11 cellular contexts compared by ENCODE assay signal in the genomic region with DNA sequence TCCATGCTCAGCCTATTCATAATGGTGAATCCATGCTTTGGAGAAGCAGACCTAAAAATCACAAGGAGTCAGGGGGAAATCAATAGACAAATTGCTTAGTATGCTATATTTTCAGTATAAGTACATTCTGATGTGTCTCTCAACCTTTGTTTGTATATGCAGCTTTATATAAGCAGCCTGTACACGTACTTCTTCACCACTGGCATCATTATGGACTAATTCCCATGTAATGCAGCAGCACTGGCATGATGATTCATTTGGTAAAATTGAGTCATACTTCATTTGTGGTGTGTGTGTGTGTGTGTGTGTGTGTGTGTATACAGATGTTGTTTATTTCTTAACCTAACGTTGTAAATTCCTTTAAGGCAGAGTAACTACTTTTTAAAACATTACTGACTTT. TPM values are rescaled to one million over a fixed set of nuclear protein-coding genes. Genes with fewer than 3 reads are reported as not detected.
A peak's percentile ranks its signal among the peaks of the same experiment; 100 is the strongest.
DNase-seq lines count a peak whose midpoint lies in the region; ATAC-seq, FAIRE-seq and TF ChIP-seq lines count a peak whose summit lies in the region.
"Had no signal": no experiment of that assay in that cellular context is flagged by ENCODE, and none has a peak within 500 bp of the region (broad histone marks: within the 10 kb centered on the region; RNA-seq: fewer than 3 reads in every experiment).

No MANE protein-coding gene starts in this region.

- H3K36me3 ChIP-seq in GM23248 (ENCODE audit: low read depth): peaks cover 32% of the 10 kb centered on the region
- H3K36me3 ChIP-seq in esophagus muscularis mucosa: peaks cover 11 to 67% (median 27%) of the 10 kb centered on the region in 4 donors
- peaks cover 1 to 96% of the 10 kb centered on the region in 2 donors for H3K36me3 ChIP-seq in neuronal stem cell (replicated peaks in 1 of 2; ENCODE audit: control insufficient read depth in 2 of 2, insufficient read depth in 2 of 2, low read length in 2 of 2)

- H3K56ac ChIP-seq in H9 (ENCODE audit: insufficient read length, low read depth, low read length): no peak overlapping the region

- H2AFZ ChIP-seq in GM23248: no peak overlapping the region
- H2AFZ ChIP-seq in neuronal stem cell (ENCODE audit: low read length): no peak overlapping the region
- H2AFZ ChIP-seq in H9 (ENCODE audit: low read length): no peak overlapping the region

- no peak for TF ChIP-seq EP300 in esophagus muscularis mucosa (IDR thresholded peaks at IDR 0.05)

- in situ Hi-C loops in GM23248 (cut with MboI): no loop called here

- H3K9me3 ChIP-seq in GM23248 (ENCODE audit: low read depth) (no peaks in the 10 kb centered on the region), esophagus muscularis mucosa (no peaks in the 10 kb centered on the region), neuronal stem cell (replicated peaks in 1 of 2; ENCODE audit: control insufficient read depth in 2 of 2, insufficient read depth in 1 of 2, low read depth in 1 of 2, low read length in 2 of 2) (peaks cover 0 to 5% of the 10 kb centered on the region in 2 donors), H9 (ENCODE audit: control insufficient read depth, low read depth, low read length) (no peaks in the 10 kb centered on the region)

- H3K79me2 ChIP-seq in GM23248 (ENCODE audit: insufficient read depth) (peaks cover 29% of the 10 kb centered on the region), H9 (ENCODE audit: insufficient read depth, low read length) (no peaks in the 10 kb centered on the region)

- DNase-seq in GM23248: peak; percentile 92
- peak; percentile 37 for DNase-seq in RCC 7860 (ENCODE audit: low spot score)
- DNase-seq in esophagus muscularis mucosa (ENCODE audit: extremely low spot score): no peak
- DNase-seq in skeletal muscle cell (ENCODE audit: low read depth): peak; percentile 93
- DNase-seq in mesothelial cell of epicardium (ENCODE audit: low spot score in 2 of 2, unreplicated experiment in 2 of 2): no peak
- DNase-seq in neuronal stem cell (ENCODE audit: low spot score): no peak
- no peak for DNase-seq in H9
- DNase-seq: activated B cell treated with CpG ODN at 0.5 μM for 24 hours, cerebellar nuclear complex had no signal

- no peak overlapping the region for H4K8ac ChIP-seq in neuronal stem cell (ENCODE audit: low read depth, low read length)
- H4K8ac ChIP-seq in H9 (replicated peaks; ENCODE audit: insufficient read length, low read depth, low read length): no peak overlapping the region

- H3K79me1 ChIP-seq in neuronal stem cell (ENCODE audit: low read depth, low read length) (no peaks in the 10 kb centered on the region), H9 (ENCODE audit: insufficient read depth, low read depth, low read length, poor library complexity, severe bottlenecking) (no peaks in the 10 kb centered on the region)

- no peak for ATAC-seq in HG02623 (IDR thresholded peaks at IDR 0.05; ENCODE audit: unreplicated experiment)
- ATAC-seq: GM12878 had no signal

- H3K9me3 Mint-ChIP-seq in mesothelial cell of epicardium (peaks cover 4% of the 10 kb centered on the region), H9 (no peaks in the 10 kb centered on the region)
- H3K9me3 Mint-ChIP-seq: activated B cell treated with CpG ODN at 0.5 μM for 24 hours had no signal

- no peak overlapping the region for H4K91ac ChIP-seq in neuronal stem cell (ENCODE audit: low read depth, low read length, poor library complexity)
- H4K91ac ChIP-seq in H9 (ENCODE audit: insufficient read length, low read depth, low read length): no peak overlapping the region

- no peak overlapping the region for H2BK20ac ChIP-seq in H9 (ENCODE audit: low read depth, low read length, poor library complexity, severe bottlenecking)

- H3K4me1 Mint-ChIP-seq in mesothelial cell of epicardium (peaks cover 1% of the 10 kb centered on the region), H9 (peaks cover 43 to 44% of the 10 kb centered on the region in 2 experiments)
- H3K4me1 Mint-ChIP-seq: activated B cell treated with CpG ODN at 0.5 μM for 24 hours had no signal

- no peaks in the 10 kb centered on the region for H3K27me3 Mint-ChIP-seq in mesothelial cell of epicardium (ENCODE audit: low read depth)
- no peaks in the 10 kb centered on the region for H3K27me3 Mint-ChIP-seq in H9 (ENCODE audit: low read depth)
- H3K27me3 Mint-ChIP-seq: activated B cell treated with CpG ODN at 0.5 μM for 24 hours had no signal

- H3K4ac ChIP-seq in neuronal stem cell (ENCODE audit: low read length) (no peak overlapping the region), H9 (ENCODE audit: low read depth, low read length) (no peak overlapping the region)

- H4K5ac ChIP-seq in H9 (ENCODE audit: insufficient read length, low read depth, low read length): no peak overlapping the region

- H3K27ac Mint-ChIP-seq in mesothelial cell of epicardium (no peak overlapping the region), H9 (peak overlapping the region in 1 of 3 experiments; percentile 32; a peak in 2 of 7 replicates)
- H3K27ac Mint-ChIP-seq: activated B cell treated with CpG ODN at 0.5 μM for 24 hours had no signal

- intact Hi-C loops in esophagus muscularis mucosa (cut with DNase I): no loop called here

- no peak overlapping the region for H3K23ac ChIP-seq in neuronal stem cell (ENCODE audit: low read depth, low read length, poor library complexity)
- no peak overlapping the region for H3K23ac ChIP-seq in H9 (ENCODE audit: insufficient read length, low read depth, low read length)

- H2BK12ac ChIP-seq in neuronal stem cell (ENCODE audit: low read length) (no peak overlapping the region), H9 (ENCODE audit: insufficient read length, low read depth, low read length) (no peak overlapping the region)

- H3K23me2 ChIP-seq in H9 (ENCODE audit: insufficient read length, low read depth, low read length, poor library complexity, severe bottlenecking): no peaks in the 10 kb centered on the region

- no peaks in the 10 kb centered on the region for H4K20me1 ChIP-seq in GM23248 (ENCODE audit: insufficient read depth)
- no peaks in the 10 kb centered on the region for H4K20me1 ChIP-seq in H9 (ENCODE audit: control insufficient read depth, insufficient read depth, insufficient read length)

- H3K9me2 ChIP-seq in GM23248 (ENCODE audit: insufficient read depth): no peaks in the 10 kb centered on the region

- H2BK120ac ChIP-seq in neuronal stem cell (ENCODE audit: low read depth, low read length) (no peak overlapping the region), H9 (ENCODE audit: low read depth, low read length, poor library complexity, severe bottlenecking) (no peak overlapping the region)

- peak; percentile 44 for FAIRE-seq in RCC 7860 (lab: Jason Lieb, UNC)
- FAIRE-seq: GM12878 had no signal

- peaks cover 31% of the 10 kb centered on the region for H3K36me3 Mint-ChIP-seq in mesothelial cell of epicardium
- peaks cover 14 to 38% (median 30%) of the 10 kb centered on the region in 3 experiments for H3K36me3 Mint-ChIP-seq in H9 (ENCODE audit: insufficient read depth in 1 of 3, low read depth in 3 of 3)

- peak overlapping the region; percentile 49 for H3K9ac ChIP-seq in GM23248
- no peak overlapping the region for H3K9ac ChIP-seq in neuronal stem cell (ENCODE audit: low read depth, low read length, poor library complexity)
- no peak overlapping the region for H3K9ac ChIP-seq in H9 (ENCODE audit: extremely low read depth, insufficient read length, low read length)

- H2AK5ac ChIP-seq in neuronal stem cell (ENCODE audit: low read depth, low read length): no peak overlapping the region
- H2AK5ac ChIP-seq in H9 (ENCODE audit: insufficient read length, low read length): no peak overlapping the region

- H2BK5ac ChIP-seq in neuronal stem cell (ENCODE audit: low read length): no peak overlapping the region
- H2BK5ac ChIP-seq in H9 (ENCODE audit: insufficient read length, low read length): no peak overlapping the region

- H3K4me3 Mint-ChIP-seq in mesothelial cell of epicardium (no peak overlapping the region), H9 (no peak overlapping the region)
- H3K4me3 Mint-ChIP-seq: activated B cell treated with CpG ODN at 0.5 μM for 24 hours had no signal

- peak overlapping the region; percentile 73 for H3K4me2 ChIP-seq in GM23248 (ENCODE audit: unreplicated experiment)
- no peak overlapping the region for H3K4me2 ChIP-seq in neuronal stem cell (ENCODE audit: insufficient read depth, low read length, poor library complexity, severe bottlenecking)
- H3K4me2 ChIP-seq in H9 (ENCODE audit: insufficient read depth, insufficient read length, low read length): no peak overlapping the region

- H2BK15ac ChIP-seq in neuronal stem cell (ENCODE audit: low read length) (no peak overlapping the region), H9 (ENCODE audit: low read depth, low read length) (no peak overlapping the region)

- no peak overlapping the region for H3T11ph ChIP-seq in H9 (ENCODE audit: low read length)

- H3K18ac ChIP-seq in neuronal stem cell (ENCODE audit: low read length) (no peak overlapping the region), H9 (ENCODE audit: insufficient read length, low read depth, low read length) (no peak overlapping the region)

- peaks cover 38% of the 10 kb centered on the region for H3F3A ChIP-seq in GM23248 (ENCODE audit: insufficient read depth)

- H3K27ac ChIP-seq in GM23248: peak overlapping the region; percentile 84
- peak overlapping the region; percentile 75 to 81 (median 77) for H3K27ac ChIP-seq in esophagus muscularis mucosa (replicated peaks in 1 of 4)
- no peak overlapping the region for H3K27ac ChIP-seq in neuronal stem cell (replicated peaks; ENCODE audit: low read length)
- H3K27ac ChIP-seq in H9 (ENCODE audit: insufficient read length, low read depth, low read length): no peak overlapping the region

- TF ChIP-seq POLR2A in esophagus muscularis mucosa (IDR thresholded peaks at IDR 0.05; ENCODE audit: low read depth): no peak

- H3K27me3 ChIP-seq in GM23248 (replicated peaks; ENCODE audit: insufficient read depth) (no peaks in the 10 kb centered on the region), esophagus muscularis mucosa (no peaks in the 10 kb centered on the region), neuronal stem cell (ENCODE audit: control insufficient read depth in 3 of 3, insufficient read depth in 3 of 3, low read depth in 1 of 3, low read length in 3 of 3) (no peaks in the 10 kb centered on the region), H9 (ENCODE audit: insufficient read depth, low read length) (no peaks in the 10 kb centered on the region)

- no peak overlapping the region for H3K4me3 ChIP-seq in GM23248
- H3K4me3 ChIP-seq in esophagus muscularis mucosa: no peak overlapping the region
- no peak overlapping the region for H3K4me3 ChIP-seq in skeletal muscle cell (ENCODE audit: low read depth, low read length)
- no peak overlapping the region for H3K4me3 ChIP-seq in neuronal stem cell (ENCODE audit: low read length in 2 of 2)
- H3K4me3 ChIP-seq: GM12878 had no signal

- TF ChIP-seq CTCF in esophagus muscularis mucosa (IDR thresholded peaks at IDR 0.05) (no peak), mesothelial cell of epicardium (IDR thresholded peaks at IDR 0.05; ENCODE audit: unreplicated experiment) (no peak), H9 (conservative IDR thresholded peaks at IDR 0.05) (no peak)

- H3K14ac ChIP-seq in neuronal stem cell (ENCODE audit: low read length) (no peak overlapping the region), H9 (ENCODE audit: insufficient read depth, low read length) (no peak overlapping the region)

- H3K4me1 ChIP-seq in GM23248 (ENCODE audit: insufficient read depth) (peaks cover 32% of the 10 kb centered on the region), esophagus muscularis mucosa (peaks cover 13 to 37% (median 31%) of the 10 kb centered on the region in 4 donors), neuronal stem cell (ENCODE audit: control insufficient read depth in 2 of 2, insufficient read depth in 1 of 2, low read depth in 1 of 2, low read length in 2 of 2) (no peaks in the 10 kb centered on the region), H9 (ENCODE audit: insufficient read depth, low read length) (peaks cover 6% of the 10 kb centered on the region)

- WGBS in GM23248 (ENCODE audit: low coverage in 1 of 2, low lambda C conversion rate in 2 of 2, missing lambda C conversion rate in 2 of 2), 2 experiments: 0% methylated on average over 2 of the region's 2 CpGs
- 30% methylated on average over 2 of the region's 2 CpGs for WGBS in esophagus muscularis mucosa
- WGBS in neuronal stem cell (ENCODE audit: extremely low coverage in 2 of 2, insufficient read length in 2 of 2, insufficient replicate concordance in 1 of 2), 2 donors: no CpG with 5 or more reads among the region's 2 CpGs
- WGBS in H9 (ENCODE audit: extremely low coverage, insufficient read length, low lambda C conversion rate): no CpG with 5 or more reads among the region's 2 CpGs

RNA-seq across cellular contexts. Expression of gene DCP1B, which starts 10.9 kb away (rescaled TPM):
- total RNA-seq in GM23248 (2014; rRNA removed; shearing (Covaris generic)): 14.9 and 16.5 TPM in 2 replicates
- 14.3 and 18.1 TPM in 2 replicates for polyA plus RNA-seq in GM23248 (2016; fragmentation: Nextera tagmentation; extraction: Ambion mirVana)
- total RNA-seq in esophagus muscularis mucosa (10 to 100 TPM; 22.0 to 26.5 (median 24.4) TPM), mesothelial cell of epicardium (19.8 to 22.9 TPM (median 21.4 TPM) in 3 replicates), H9 (2021) (11.2 and 13.2 TPM in 2 replicates)
- 32.7 TPM for polyA plus RNA-seq in neuronal stem cell (2013, experiment 1 of 2)
- 34.5 TPM for polyA plus RNA-seq in neuronal stem cell (2013, experiment 2 of 2)

RNA-seq across cellular contexts. Expression of gene CACNA1C, which starts 59.4 kb away (rescaled TPM):
- 8.6 and 11.5 TPM in 2 replicates for total RNA-seq in GM23248 (2014; rRNA removed; shearing (Covaris generic))
- polyA plus RNA-seq in GM23248 (2016; fragmentation: Nextera tagmentation; extraction: Ambion mirVana): 2.5 and 4.9 TPM in 2 replicates
- 100 to 1,000 TPM in 1 of 4 donors, 10 to 100 TPM in 3; 44.1 to 104 (median 49.4) TPM for total RNA-seq in esophagus muscularis mucosa
- 29.8 to 33.6 TPM (median 31.2 TPM) in 3 replicates for total RNA-seq in mesothelial cell of epicardium
- 1.4 TPM for polyA plus RNA-seq in neuronal stem cell (2013, experiment 1 of 2)
- polyA plus RNA-seq in neuronal stem cell (2013, experiment 2 of 2): 1.0 TPM
- 0.81 and 1.1 TPM in 2 replicates for total RNA-seq in H9 (2021)

Comparison
In these comparisons a context has a peak if more than half of its experiments do, and no peak if none do; other contexts are left out.
1. DNase-seq: peak in GM23248 (single experiment), RCC 7860 (single experiment) and skeletal muscle cell (single experiment); none in esophagus muscularis mucosa (single experiment), mesothelial cell of epicardium (0 of 2), neuronal stem cell (single experiment) and H9 (single experiment).
2. H3K27ac ChIP-seq: peak in GM23248 (single experiment) and esophagus muscularis mucosa (4 of 4); none in neuronal stem cell (single experiment) and H9 (single experiment).